Comparison of ENCODE assay signal across 1 cellular context in genomic region chr7:101542527-101543241, GRCh38.
TF ChIP-seq lines count a peak whose summit lies in the region.

No MANE protein-coding gene starts in this region.

TF ChIP-seq in K562, 482 proteins besides CTCF, POLR2A, EP300 and RAD21 (continued from another document):
- TF ChIP-seq ZNF384 (IDR thresholded peaks at IDR 0.05; ENCODE audit: low read depth, low read length) (peak; percentile 30; the same call in 1 of the 2 replicates), FIP1L1 (IDR thresholded peaks at IDR 0.05; ENCODE audit: low read depth, low read length, poor library complexity, severe bottlenecking) (no peak), MAZ (CRISPR knock-in tag; conservative IDR thresholded peaks at IDR 0.05 in 1 of 2, IDR thresholded peaks at IDR 0.05 in 1 of 2) (0 out of 4 replicates have a peak, but pooled peaks of 1 of the 2 experiments have one; percentile 25), CBFA2T2 (conservative IDR thresholded peaks at IDR 0.05) (0 out of 2 replicates have a peak, but pooled peaks have one; percentile 3), ZBTB5 (IDR thresholded peaks at IDR 0.05) (no peak), TEAD1 (CRISPR knock-in tag; IDR thresholded peaks at IDR 0.05) (no peak), ZNF24 (IDR thresholded peaks at IDR 0.05) (no peak; the same call in 1 of the 2 replicates), ZBTB17 (CRISPR knock-in tag; IDR thresholded peaks at IDR 0.05) (0 out of 2 replicates have a peak, but pooled peaks have one; percentile 37)
